ENCODE assay signal across 20 cellular contexts in the genomic region with DNA sequence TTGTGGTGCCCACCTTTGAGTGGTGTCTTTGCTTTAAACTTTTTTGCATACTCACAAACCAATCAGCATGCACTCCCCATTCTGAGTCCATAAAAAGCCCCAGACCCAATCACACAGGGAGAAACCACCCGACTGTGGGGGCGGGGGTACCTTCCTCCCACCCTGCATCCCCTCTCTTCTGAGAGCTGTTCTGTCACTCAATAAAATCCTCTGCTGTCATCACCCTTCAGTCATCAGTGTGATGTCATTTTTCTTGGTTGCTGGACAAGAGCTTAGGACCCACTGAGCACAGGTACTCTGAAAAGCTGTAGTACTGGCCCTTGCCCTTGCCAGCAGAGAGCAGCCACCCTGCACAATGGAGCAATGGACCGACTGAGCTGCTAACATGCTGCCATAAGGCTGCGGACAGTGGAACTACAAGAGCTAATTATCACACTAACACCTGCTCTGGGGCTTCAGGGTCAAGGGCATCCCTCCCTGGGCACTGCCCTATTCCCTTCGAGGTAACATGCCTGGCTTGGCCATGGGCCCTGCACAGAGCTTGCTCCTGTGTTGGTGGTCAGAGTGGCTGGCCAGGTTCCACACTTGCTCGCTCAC.
"Had no signal": no experiment of that assay in that cellular context is flagged by ENCODE, and none has a peak within 500 bp of the region (broad histone marks: within the 10 kb centered on the region; RNA-seq: fewer than 3 reads in every experiment).

No MANE protein-coding gene starts in this region.

- H3K27ac ChIP-seq: colonic mucosa, left ventricle myocardium inferior, right atrium auricular region, transverse colon had no signal

- H3K4me3 ChIP-seq: colonic mucosa, left ventricle myocardium inferior, right atrium auricular region, transverse colon had no signal

- H3K9me3 ChIP-seq: colonic mucosa, left ventricle myocardium inferior, right atrium auricular region, transverse colon had no signal

- H3K9me3 Mint-ChIP-seq: activated T-cell treated with anti-CD3 and anti-CD28 coated beads, Interleukin-2, amount 50 U/mL, for 72 hours; natural killer cell treated with Interleukin-12 subunit alpha and Interleukin-12 subunit beta and Interleukin-15 and Interleukin-18, amount 100 ng/mL, for 72 hours had no signal

- H3K27me3 Mint-ChIP-seq: activated CD4-positive, alpha-beta T cell treated with anti-CD3 and anti-CD28 coated beads, Interleukin-2, amount 10 ng/mL, durations not matched to agents 7 days and 5 days; activated naive CD8-positive, alpha-beta T cell; natural killer cell treated with Interleukin-12 subunit alpha and Interleukin-12 subunit beta and Interleukin-15 and Interleukin-18, amount 100 ng/mL, for 72 hours had no signal

- H3K4me3 Mint-ChIP-seq: activated CD4-positive, alpha-beta T cell treated with anti-CD3 and anti-CD28 coated beads, Interleukin-2, amount 10 ng/mL, durations not matched to agents 7 days and 5 days; activated naive CD8-positive, alpha-beta T cell; activated T-cell treated with anti-CD3 and anti-CD28 coated beads, Interleukin-2, amount 50 U/mL, for 72 hours; natural killer cell treated with Interleukin-12 subunit alpha and Interleukin-12 subunit beta and Interleukin-15 and Interleukin-18, amount 100 ng/mL, for 72 hours had no signal

- H3K36me3 ChIP-seq: colonic mucosa, left ventricle myocardium inferior, right atrium auricular region, transverse colon had no signal

- DNase-seq: activated CD4-positive, alpha-beta T cell treated with anti-CD3 and anti-CD28 coated beads, Interleukin-2, amount 10 ng/mL, durations not matched to agents 7 days and 5 days; activated CD8-positive, alpha-beta memory T cell treated with anti-CD3 and anti-CD28 coated beads, Interleukin-2, amount 50 U/mL, for 48 hours; activated gamma-delta T cell treated with Interleukin-2 at 50 U/mL for 16 hours; activated T-cell treated with anti-CD3 and anti-CD28 coated beads, Interleukin-2, amount 50 U/mL, for 72 hours; amniotic stem cell; central memory CD4-positive, alpha-beta T cell; colonic mucosa; left ventricle myocardium inferior; mesendoderm; nucleus accumbens; posterior cingulate gyrus; small intestine; stimulated activated CD4-positive, alpha-beta T cell treated with anti-CD3 and anti-CD28 coated beads, Interleukin-4, amount 100 ng/mL, for 24 hours; stimulated activated naive CD4-positive, alpha-beta T cell treated with Interleukin-2 at 50 U/mL for 16 hours; substantia nigra; transverse colon had no signal

- H3K27me3 ChIP-seq: colonic mucosa, right atrium auricular region, transverse colon had no signal

- ATAC-seq: activated T-cell treated with anti-CD3 and anti-CD28 coated beads, Interleukin-2, amount 50 U/mL, for 72 hours; esophagus mucosa; natural killer cell treated with Interleukin-12 subunit alpha and Interleukin-12 subunit beta and Interleukin-15 and Interleukin-18, amount 100 ng/mL, for 72 hours had no signal

- H3K27ac Mint-ChIP-seq: activated CD4-positive, alpha-beta T cell treated with anti-CD3 and anti-CD28 coated beads, Interleukin-2, amount 10 ng/mL, durations not matched to agents 7 days and 5 days; activated naive CD8-positive, alpha-beta T cell; activated T-cell treated with anti-CD3 and anti-CD28 coated beads, Interleukin-2, amount 50 U/mL, for 72 hours; natural killer cell treated with Interleukin-12 subunit alpha and Interleukin-12 subunit beta and Interleukin-15 and Interleukin-18, amount 100 ng/mL, for 72 hours had no signal

- H3K36me3 Mint-ChIP-seq: natural killer cell treated with Interleukin-12 subunit alpha and Interleukin-12 subunit beta and Interleukin-15 and Interleukin-18, amount 100 ng/mL, for 72 hours had no signal

- H3K4me1 Mint-ChIP-seq: activated CD4-positive, alpha-beta T cell treated with anti-CD3 and anti-CD28 coated beads, Interleukin-2, amount 10 ng/mL, durations not matched to agents 7 days and 5 days had no signal
